ENCODE assay signal across 24 cellular contexts in the genomic region with DNA sequence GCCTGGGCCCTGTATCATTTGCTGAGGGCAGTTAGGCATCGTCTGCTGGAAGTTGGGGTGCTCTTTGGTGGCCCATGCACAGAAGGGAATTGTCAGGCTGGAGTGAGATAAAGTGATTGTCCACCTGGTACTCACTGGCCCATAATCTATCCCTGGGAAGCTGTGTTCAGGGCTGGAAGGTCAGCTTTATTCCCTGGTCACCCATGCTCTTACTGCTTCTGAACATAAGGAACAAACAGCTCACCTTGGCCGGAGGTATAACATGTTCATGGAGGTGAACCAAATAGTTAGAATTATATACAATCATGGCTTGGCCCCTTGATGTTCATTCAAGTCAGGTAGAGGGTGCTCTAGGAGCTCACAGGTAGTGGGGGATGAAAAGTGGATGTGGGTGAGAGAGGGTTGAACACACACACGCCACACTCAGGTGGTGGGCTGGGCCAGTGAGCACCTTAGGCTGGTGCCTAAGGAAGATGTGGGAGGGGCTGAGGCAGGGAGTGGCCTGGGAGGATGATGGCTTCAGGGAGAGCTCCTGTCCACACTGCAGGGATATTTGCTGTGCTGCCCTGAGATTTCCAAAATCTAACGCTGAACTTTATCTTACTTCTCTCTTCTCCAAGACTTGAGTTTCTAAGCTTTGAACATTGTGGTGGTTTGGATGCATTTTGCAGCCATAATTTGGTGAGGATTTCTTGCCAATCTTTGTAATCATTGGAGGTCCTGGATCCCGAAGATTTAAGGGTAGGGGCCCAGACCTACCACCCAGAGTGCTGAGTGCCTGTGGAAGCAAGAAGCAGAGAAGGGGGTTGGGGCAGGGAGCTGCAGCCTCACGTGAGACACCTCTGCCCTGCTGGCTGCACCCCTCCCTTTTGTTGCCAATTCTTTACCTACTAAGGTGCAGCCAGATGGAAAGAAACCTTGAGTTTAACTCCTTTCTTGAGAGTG.
"Had no signal": no experiment of that assay in that cellular context is flagged by ENCODE, and none has a peak within 500 bp of the region (broad histone marks: within the 10 kb centered on the region; RNA-seq: fewer than 3 reads in every experiment).

No MANE protein-coding gene starts in this region.

- H3K4me1 ChIP-seq: colonic mucosa, gastroesophageal sphincter, upper lobe of left lung had no signal

- H3K27ac ChIP-seq: colonic mucosa, gastroesophageal sphincter, neutrophil, ovary, skin epidermis, upper lobe of left lung had no signal

- H3K4me3 ChIP-seq: colonic mucosa, gastroesophageal sphincter, ovary, skin epidermis, upper lobe of left lung had no signal

- DNase-seq: activated B cell treated with CpG ODN at 0.5 μM for 24 hours; activated CD4-positive, alpha-beta T cell treated with anti-CD3 and anti-CD28 coated beads, Interleukin-2, amount 50 U/mL, for 4 hours; activated naive CD8-positive, alpha-beta T cell treated with anti-CD3 and anti-CD28 coated beads, Interleukin-2, amount 50 U/mL, for 24 hours; activated T-cell treated with anti-CD3 and anti-CD28 coated beads, Interleukin-2, amount 50 U/mL, for 4 hours; amygdala; cerebellar nuclear complex; colonic mucosa; effector memory CD4-positive, alpha-beta T cell; erythroblast; hippocampal formation; kidney; left colon; midbrain; naive thymus-derived CD8-positive, alpha-beta T cell; ovary; stimulated activated CD4-positive, alpha-beta T cell treated with anti-CD3 and anti-CD28 coated beads, Interleukin-4, amount 100 ng/mL, for 24 hours; substantia nigra; T-cell; upper lobe of left lung had no signal

- H3K9me3 ChIP-seq: colonic mucosa, gastroesophageal sphincter, neutrophil, ovary, upper lobe of left lung had no signal

- H3K36me3 ChIP-seq: colonic mucosa, gastroesophageal sphincter, neutrophil, ovary, upper lobe of left lung had no signal

- H3K27me3 ChIP-seq: colonic mucosa, ovary, upper lobe of left lung had no signal

- ATAC-seq: activated naive CD8-positive, alpha-beta T cell treated with anti-CD3 and anti-CD28 coated beads, Interleukin-2, amount 50 U/mL, for 24 hours; activated T-cell treated with anti-CD3 and anti-CD28 coated beads, Interleukin-2, amount 50 U/mL, for 4 hours; gastroesophageal sphincter; left colon; naive thymus-derived CD8-positive, alpha-beta T cell; sciatic nerve; stimulated activated effector memory CD8-positive, alpha-beta T cell treated with anti-CD3 and anti-CD28 coated beads, Interleukin-12 subunit alpha, Interleukin-12 subunit beta, amount 100 ng/mL, for 72 hours; T-cell had no signal
